22 cellular contexts compared by ENCODE assay signal in the genomic region with DNA sequence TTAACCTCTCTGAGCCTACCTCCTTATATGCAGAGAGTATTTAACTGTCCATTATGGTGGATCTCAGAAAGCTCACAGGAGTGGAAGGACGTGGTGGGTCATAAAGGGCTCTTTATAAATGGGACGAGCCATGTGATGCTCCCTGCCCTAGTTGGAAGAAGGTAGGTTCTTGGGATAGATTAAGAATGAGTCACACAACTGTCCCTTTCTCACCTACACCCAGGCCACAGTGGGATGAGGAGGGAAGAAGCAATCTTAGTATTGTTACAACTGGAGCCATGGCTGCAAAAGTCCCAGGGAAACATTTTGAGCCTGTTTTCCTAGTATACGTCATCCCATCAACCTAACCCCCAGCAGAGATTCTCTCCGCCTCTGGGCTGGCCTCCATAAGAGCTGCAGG.
"Had no signal": no experiment of that assay in that cellular context is flagged by ENCODE, and none has a peak within 500 bp of the region (broad histone marks: within the 10 kb centered on the region; RNA-seq: fewer than 3 reads in every experiment).

No MANE protein-coding gene starts in this region.

- H3K27me3 ChIP-seq: gastroesophageal sphincter, stomach had no signal

- H3K27ac Mint-ChIP-seq: dendritic cell treated with granulocyte-macrophage colony-stimulating factor and Interleukin-4, amounts not matched to agents 40 ng/mL and 50 ng/mL, for 4 days; effector memory CD8-positive, alpha-beta T cell; immature natural killer cell had no signal

- H3K36me3 ChIP-seq: esophagus squamous epithelium, gastroesophageal sphincter, sigmoid colon, stomach, thoracic aorta had no signal

- H3K4me3 Mint-ChIP-seq: dendritic cell treated with granulocyte-macrophage colony-stimulating factor and Interleukin-4, amounts not matched to agents 40 ng/mL and 50 ng/mL, for 4 days; effector memory CD8-positive, alpha-beta T cell; immature natural killer cell; naive B cell; nephron had no signal

- H3K9me3 ChIP-seq: esophagus squamous epithelium, gastroesophageal sphincter, sigmoid colon, stomach, thoracic aorta had no signal

- H3K9me3 Mint-ChIP-seq: dendritic cell treated with granulocyte-macrophage colony-stimulating factor and Interleukin-4, amounts not matched to agents 40 ng/mL and 50 ng/mL, for 4 days; effector memory CD8-positive, alpha-beta T cell; immature natural killer cell; naive B cell; nephron had no signal

- H3K4me1 Mint-ChIP-seq: immature natural killer cell, naive B cell had no signal

- H3K4me1 ChIP-seq: stomach had no signal

- H3K4me3 ChIP-seq: esophagus squamous epithelium, gastroesophageal sphincter, lung, sigmoid colon, skin epidermis, stomach, thoracic aorta had no signal

- ATAC-seq: effector memory CD8-positive, alpha-beta T cell; gastroesophageal sphincter; left colon had no signal

- H3K27ac ChIP-seq: esophagus squamous epithelium, gastroesophageal sphincter, sigmoid colon, skin epidermis, stomach, thoracic aorta had no signal

- H3K36me3 Mint-ChIP-seq: immature natural killer cell, naive B cell had no signal

- DNase-seq: effector memory CD8-positive, alpha-beta T cell; esophagus squamous epithelium; foreskin fibroblast; glutamatergic neuron; immature natural killer cell; kidney; left colon; left ventricle myocardium superior; mesendoderm; naive B cell; sigmoid colon; stimulated activated CD4-positive, alpha-beta T cell treated with anti-CD3 and anti-CD28 coated beads, Interleukin-2, amount 100 ng/mL, for 24 hours; stimulated activated CD4-positive, alpha-beta T cell treated with anti-CD3 and anti-CD28 coated beads, Interleukin-4, amount 100 ng/mL, for 4 hours; stimulated activated naive CD4-positive, alpha-beta T cell; stomach; substantia nigra had no signal
